17 cellular contexts compared by ENCODE assay signal in genomic region chr1:27439150-27439549, GRCh38. TPM values are rescaled to one million over a fixed set of nuclear protein-coding genes. Genes with fewer than 3 reads are reported as not detected.
DNase-seq lines count a peak whose midpoint lies in the region; ATAC-seq and TF ChIP-seq lines count a peak whose summit lies in the region.
"Had no signal": no experiment of that assay in that cellular context is flagged by ENCODE, and none has a peak within 500 bp of the region (broad histone marks: within the 10 kb centered on the region; RNA-seq: fewer than 3 reads in every experiment).

No MANE protein-coding gene starts in this region.

- H3K9ac ChIP-seq in OCI-LY1 (ENCODE audit: low read length): peak overlapping the region; percentile 28; the same call in 1 of the 2 replicates
- no peak overlapping the region for H3K9ac ChIP-seq in smooth muscle cell (ENCODE audit: low read depth)

- no peak for ATAC-seq in GM21390 (IDR thresholded peaks at IDR 0.05; ENCODE audit: unreplicated experiment)

- peak overlapping the region; percentile 50; the same call in 1 of the 2 replicates for H3K4me2 ChIP-seq in OCI-LY1 (ENCODE audit: low read length)
- H3K4me2 ChIP-seq in smooth muscle cell: no peak overlapping the region

- H3K9me3 Mint-ChIP-seq in activated CD4-positive, alpha-beta T cell treated with anti-CD3 and anti-CD28 coated beads, Interleukin-2, amount 10 ng/mL, durations not matched to agents 24 days and 14 days: no peaks in the 10 kb centered on the region
- H3K9me3 Mint-ChIP-seq in endothelial cell (ENCODE audit: unreplicated experiment): no peaks in the 10 kb centered on the region
- H3K9me3 Mint-ChIP-seq: HFFc6 had no signal

- H3K27me3 ChIP-seq in OCI-LY1 (ENCODE audit: insufficient read depth, low read length) (no peaks in the 10 kb centered on the region), smooth muscle cell (ENCODE audit: low read depth) (no peaks in the 10 kb centered on the region)

- H3K36me3 ChIP-seq in OCI-LY1 (ENCODE audit: insufficient read depth, low read length): peaks cover 23% of the 10 kb centered on the region
- no peaks in the 10 kb centered on the region for H3K36me3 ChIP-seq in smooth muscle cell (ENCODE audit: low read depth)

- intact Hi-C loops in activated CD4-positive, alpha-beta T cell treated with anti-CD3 and anti-CD28 coated beads, Interleukin-2, amount 10 ng/mL, durations not matched to agents 24 days and 14 days (cut with micrococcal nuclease): no loop called here

- peaks cover 18% of the 10 kb centered on the region for H3K36me3 Mint-ChIP-seq in activated CD4-positive, alpha-beta T cell treated with anti-CD3 and anti-CD28 coated beads, Interleukin-2, amount 10 ng/mL, durations not matched to agents 24 days and 14 days (ENCODE audit: low read depth)
- H3K36me3 Mint-ChIP-seq in endothelial cell (ENCODE audit: low read depth, unreplicated experiment): peaks cover 3% of the 10 kb centered on the region

- no peaks in the 10 kb centered on the region for H3K27me3 Mint-ChIP-seq in activated CD4-positive, alpha-beta T cell treated with anti-CD3 and anti-CD28 coated beads, Interleukin-2, amount 10 ng/mL, durations not matched to agents 24 days and 14 days
- no peaks in the 10 kb centered on the region for H3K27me3 Mint-ChIP-seq in endothelial cell (ENCODE audit: unreplicated experiment)

- no peak for DNase-seq in activated CD4-positive, alpha-beta T cell treated with anti-CD3 and anti-CD28 coated beads, Interleukin-2, amount 10 ng/mL, durations not matched to agents 24 days and 14 days
- no peak for DNase-seq in activated CD4-positive, alpha-beta T cell treated with anti-CD3 and anti-CD28 coated beads, Interleukin-2, amount 50 U/mL, for 4 hours
- DNase-seq in endothelial cell (ENCODE audit: low spot score) (no peak), smooth muscle cell (lab: John Stamatoyannopoulos, UW; ENCODE audit: unreplicated experiment) (no peak), NCI-H2196 (lab: John Stamatoyannopoulos, UW; ENCODE audit: unreplicated experiment) (no peak), DMS53 treated with DMSO at 0.1 percent for 48 hours (lab: John Stamatoyannopoulos, UW; ENCODE audit: unreplicated experiment) (no peak)
- DNase-seq: 8988T, COR-L47, KBM-7, mesenchymal stem cell, NCI-H1436 treated with DMSO at 0.1 percent for 48 hours, SIG-M5 had no signal

- 76% methylated on average over 2 of the region's 2 CpGs for WGBS in smooth muscle cell (ENCODE audit: low lambda C conversion rate)

- H3K9me3 ChIP-seq in OCI-LY1 (ENCODE audit: low read length) (no peaks in the 10 kb centered on the region), smooth muscle cell (replicated peaks; ENCODE audit: low read depth) (no peaks in the 10 kb centered on the region)

- H3K27ac Mint-ChIP-seq in activated CD4-positive, alpha-beta T cell treated with anti-CD3 and anti-CD28 coated beads, Interleukin-2, amount 10 ng/mL, durations not matched to agents 24 days and 14 days: peak overlapping the region; percentile 38
- peak overlapping the region; percentile 53 for H3K27ac Mint-ChIP-seq in endothelial cell (ENCODE audit: unreplicated experiment)

- H3K4me3 ChIP-seq in OCI-LY1 (ENCODE audit: low read depth, low read length, poor library complexity, severe bottlenecking) (no peak overlapping the region), smooth muscle cell (no peak overlapping the region)

- peaks cover 80% of the 10 kb centered on the region for H3K4me1 ChIP-seq in OCI-LY1 (ENCODE audit: insufficient read depth, low read length, severe bottlenecking)
- peaks cover 18% of the 10 kb centered on the region for H3K4me1 ChIP-seq in smooth muscle cell (ENCODE audit: low read depth)

- no peak overlapping the region for H3K4me3 Mint-ChIP-seq in activated CD4-positive, alpha-beta T cell treated with anti-CD3 and anti-CD28 coated beads, Interleukin-2, amount 10 ng/mL, durations not matched to agents 24 days and 14 days
- no peak overlapping the region for H3K4me3 Mint-ChIP-seq in endothelial cell (ENCODE audit: unreplicated experiment)
- H3K4me3 Mint-ChIP-seq: HFFc6 had no signal

- TF ChIP-seq CTCF in OCI-LY1 (IDR thresholded peaks at IDR 0.05; ENCODE audit: low read length) (no peak), endothelial cell (IDR thresholded peaks at IDR 0.05; ENCODE audit: unreplicated experiment) (no peak), smooth muscle cell (IDR thresholded peaks at IDR 0.05; ENCODE audit: borderline replicate concordance, insufficient read depth, poor library complexity, severe bottlenecking) (no peak)

- H3F3A ChIP-seq in OCI-LY1 (ENCODE audit: insufficient read depth, low read length) (no peaks in the 10 kb centered on the region), smooth muscle cell (ENCODE audit: low read depth) (peaks cover 9% of the 10 kb centered on the region)

- H3K79me2 ChIP-seq in OCI-LY1 (ENCODE audit: insufficient read depth, low read length) (peaks cover 45% of the 10 kb centered on the region), smooth muscle cell (ENCODE audit: low read depth) (peaks cover 92% of the 10 kb centered on the region)

- peaks cover 51% of the 10 kb centered on the region for H3K4me1 Mint-ChIP-seq in activated CD4-positive, alpha-beta T cell treated with anti-CD3 and anti-CD28 coated beads, Interleukin-2, amount 10 ng/mL, durations not matched to agents 24 days and 14 days
- H3K4me1 Mint-ChIP-seq in endothelial cell (ENCODE audit: unreplicated experiment): peaks cover 49% of the 10 kb centered on the region

- H3K27ac ChIP-seq in OCI-LY1 (ENCODE audit: low read depth, low read length, poor library complexity, severe bottlenecking) (peak overlapping the region; percentile 87), smooth muscle cell (ENCODE audit: low read depth) (peak overlapping the region; percentile 2)

- H2AFZ ChIP-seq in OCI-LY1 (ENCODE audit: low read length) (no peak overlapping the region), smooth muscle cell (ENCODE audit: low read depth) (no peak overlapping the region)

- H4K20me1 ChIP-seq in OCI-LY1 (ENCODE audit: insufficient read depth, low read length): no peaks in the 10 kb centered on the region
- peaks cover 98% of the 10 kb centered on the region for H4K20me1 ChIP-seq in smooth muscle cell (ENCODE audit: low read depth)

- no peaks in the 10 kb centered on the region for H3K9me2 ChIP-seq in OCI-LY1 (ENCODE audit: low read depth, low read length)

RNA-seq across cellular contexts. Expression of gene GPR3, which starts 46.7 kb away (rescaled TPM):
- total RNA-seq in activated CD4-positive, alpha-beta T cell treated with anti-CD3 and anti-CD28 coated beads, Interleukin-2, amount 10 ng/mL, durations not matched to agents 24 days and 14 days: 3.3 TPM in 2 replicates
- total RNA-seq in endothelial cell (ENCODE audit: unreplicated experiment): 2.4 TPM
- total RNA-seq in smooth muscle cell: 2.7 and 3.9 TPM in 2 replicates
- polyA plus RNA-seq in smooth muscle cell: 3.9 and 4.0 TPM in 2 replicates

RNA-seq across cellular contexts. Expression of gene WASF2, which starts 50.8 kb away (rescaled TPM):
- 109 TPM in 2 replicates for total RNA-seq in activated CD4-positive, alpha-beta T cell treated with anti-CD3 and anti-CD28 coated beads, Interleukin-2, amount 10 ng/mL, durations not matched to agents 24 days and 14 days
- total RNA-seq in endothelial cell (ENCODE audit: unreplicated experiment) (272 TPM), smooth muscle cell (26.7 and 34.3 TPM in 2 replicates)
- 46.1 and 76.2 TPM in 2 replicates for polyA plus RNA-seq in smooth muscle cell

RNA-seq across cellular contexts. Expression of gene CD164L2, which starts 56.0 kb away (rescaled TPM):
- total RNA-seq in activated CD4-positive, alpha-beta T cell treated with anti-CD3 and anti-CD28 coated beads, Interleukin-2, amount 10 ng/mL, durations not matched to agents 24 days and 14 days: not detected in 2 replicates
- 0.72 TPM for total RNA-seq in endothelial cell (ENCODE audit: unreplicated experiment)
- 0.09 and 0.31 TPM in 2 replicates for total RNA-seq in smooth muscle cell
- 0.45 TPM in 1 of 2 replicates, not detected in the other for polyA plus RNA-seq in smooth muscle cell
- total RNA-seq: endothelial cell of umbilical vein, HFFc6, omental fat pad had no signal
- polyA plus RNA-seq: endothelial cell of umbilical vein had no signal
